ENCODE assay signal across 1 cellular context in the genomic region with DNA sequence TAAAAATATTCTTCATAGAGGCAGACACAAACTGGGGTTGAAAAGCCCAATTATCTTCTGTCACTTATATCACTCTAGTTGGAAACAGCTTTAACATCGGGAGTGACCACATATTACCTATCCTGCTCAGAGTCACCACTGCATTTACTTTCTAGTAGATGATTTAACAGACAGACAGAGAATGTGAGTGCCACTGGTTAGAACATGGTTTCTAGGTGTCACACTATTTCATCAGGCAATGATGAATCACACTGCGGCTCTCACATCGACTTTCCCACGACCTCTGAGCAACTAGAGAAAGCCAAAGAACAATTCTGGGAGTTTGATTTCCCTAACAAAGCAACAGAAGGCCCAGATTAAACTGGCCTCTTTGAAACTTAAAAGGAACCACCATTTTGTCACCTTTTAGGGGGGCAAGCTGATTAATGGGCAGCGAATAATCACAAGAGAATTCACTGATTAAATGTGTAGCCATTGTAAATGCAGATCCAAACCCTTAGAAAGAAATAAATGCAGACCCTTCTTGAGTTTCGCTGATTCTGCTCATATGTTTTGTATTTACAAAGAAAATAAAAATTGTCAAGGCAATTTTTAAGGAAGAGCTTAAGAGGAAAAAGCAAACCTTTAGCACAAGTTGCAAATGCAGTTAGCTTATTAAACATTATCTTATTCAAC.
TF ChIP-seq lines count a peak whose summit lies in the region.

No MANE protein-coding gene starts in this region.

TF ChIP-seq in GM23338, 12 proteins besides CTCF, POLR2A, EP300 and RAD21 (continued from another document):
- no peak for TF ChIP-seq ZNF462 (CRISPR knock-in tag; IDR thresholded peaks at IDR 0.05)
